In the genomic region with DNA sequence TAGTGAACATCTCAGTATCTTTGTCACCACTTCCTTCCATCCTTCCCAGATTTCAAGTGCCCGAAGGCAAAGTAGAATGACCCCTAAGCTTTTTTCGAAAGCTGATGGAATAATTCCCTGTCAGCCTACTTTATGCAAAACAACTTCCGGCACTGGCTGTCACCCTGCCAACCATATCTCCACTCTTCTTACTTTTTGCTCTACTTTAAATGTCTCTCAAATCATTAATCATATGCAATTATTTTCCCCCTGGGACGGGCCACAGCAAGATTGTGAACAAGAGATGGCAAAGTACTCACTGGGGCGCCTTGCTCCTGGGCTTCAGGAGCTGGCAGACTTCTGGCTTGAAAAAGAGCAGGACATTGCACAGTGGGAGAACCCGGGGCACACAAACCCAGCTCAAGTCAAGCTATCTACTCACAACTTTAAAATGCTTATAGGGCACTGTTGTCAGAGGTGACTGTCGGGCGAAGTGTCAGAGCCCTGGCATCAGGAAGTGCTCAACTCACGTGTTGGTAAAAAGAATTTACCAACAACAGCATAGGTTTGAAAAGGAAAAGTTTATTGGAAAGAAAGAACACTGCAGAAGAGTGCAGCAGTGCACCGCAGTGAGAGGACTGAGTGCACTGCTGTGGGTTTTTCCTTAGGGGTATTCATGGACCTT, we compare ENCODE assay signal across 27 cellular contexts.
A peak's percentile ranks its signal among the peaks of the same experiment; 100 is the strongest.
DNase-seq lines count a peak whose midpoint lies in the region; ATAC-seq and TF ChIP-seq lines count a peak whose summit lies in the region.
"Had no signal": no experiment of that assay in that cellular context is flagged by ENCODE, and none has a peak within 500 bp of the region (broad histone marks: within the 10 kb centered on the region; RNA-seq: fewer than 3 reads in every experiment).

No MANE protein-coding gene starts in this region.

- no peaks in the 10 kb centered on the region for H3K4me1 ChIP-seq in right cardiac atrium (ENCODE audit: control insufficient read depth, insufficient read depth, low read length)
- H3K4me1 ChIP-seq in suprapubic skin: no peaks in the 10 kb centered on the region
- H3K4me1 ChIP-seq: HAP-1, SJCRH30 had no signal

- DNase-seq in NCI-H526 (lab: John Stamatoyannopoulos, UW) (peak; percentile 7 to 25), NCI-H526 treated with DMSO at 0.1 percent for 48 hours (lab: John Stamatoyannopoulos, UW) (no peak), SK-N-MC (ENCODE audit: low read depth, low spot score) (peak; percentile 93), hepatic stellate cell (ENCODE audit: low spot score) (peak; percentile 6), right cardiac atrium (no peak), suprapubic skin (ENCODE audit: low spot score in 2 of 2) (no peak)
- DNase-seq: ACHN; CD4-positive, CD25-positive, alpha-beta regulatory T cell; GOT3; HFFc6; MM.1S; NCI-H1048; NCI-H1417; NCI-H1694 treated with DMSO at 0.1 percent for 48 hours; NCI-H2081; NCI-H226; NCI-H524; NCI-H82; NK-92 treated with Interleukin-12 subunit alpha and Interleukin-12 subunit beta, amount 100 ng/mL, for 24 hours; PC-3; SJCRH30 had no signal

- H3K9ac ChIP-seq in SK-N-MC (ENCODE audit: insufficient read length): no peak overlapping the region
- H3K9ac ChIP-seq: KMS-11 had no signal

- TF ChIP-seq EP300 in suprapubic skin (IDR thresholded peaks at IDR 0.05): no peak

- WGBS in right cardiac atrium: 61% methylated on average over 10 of the region's 10 CpGs
- WGBS in suprapubic skin: 54% methylated on average over 10 of the region's 10 CpGs

- TF ChIP-seq CTCF in suprapubic skin (IDR thresholded peaks at IDR 0.05): no peak

- H3K27ac ChIP-seq in SK-N-MC (peak overlapping the region; percentile 22; the same call in 1 of the 2 replicates), right cardiac atrium (ENCODE audit: low read length) (no peak overlapping the region), suprapubic skin (no peak overlapping the region)
- H3K27ac ChIP-seq: 22Rv1, KMS-11, SJCRH30 had no signal

- ATAC-seq in GM18867 (IDR thresholded peaks at IDR 0.05; ENCODE audit: unreplicated experiment) (no peak), right cardiac atrium (no peak)
- ATAC-seq: GM12878, PC-3, Right ventricle myocardium inferior had no signal

- H3K9me3 ChIP-seq in SK-N-MC (ENCODE audit: low read depth, low read length) (peaks cover 4% of the 10 kb centered on the region; the same call in 1 of the 2 replicates), right cardiac atrium (ENCODE audit: control insufficient read depth, low read length) (no peaks in the 10 kb centered on the region), suprapubic skin (no peaks in the 10 kb centered on the region)
- H3K9me3 ChIP-seq: SJCRH30 had no signal

- H3K27me3 ChIP-seq in right cardiac atrium (ENCODE audit: control insufficient read depth, insufficient read depth): no peaks in the 10 kb centered on the region
- no peaks in the 10 kb centered on the region for H3K27me3 ChIP-seq in suprapubic skin
- H3K27me3 ChIP-seq: SJCRH30 had no signal

- intact Hi-C loops in right cardiac atrium (cut with DNase I): no loop called here

- H3K4me3 ChIP-seq in SK-N-MC: peak overlapping the region; percentile 74
- H3K4me3 ChIP-seq in right cardiac atrium (ENCODE audit: low read length): no peak overlapping the region
- H3K4me3 ChIP-seq in suprapubic skin: no peak overlapping the region
- H3K4me3 ChIP-seq: GM12878, HAP-1, SJCRH30 had no signal

- peaks cover 4% of the 10 kb centered on the region; the same call in 1 of the 2 replicates for H3K36me3 ChIP-seq in SK-N-MC (ENCODE audit: insufficient read depth, low read length)
- H3K36me3 ChIP-seq in suprapubic skin: no peaks in the 10 kb centered on the region
- H3K36me3 ChIP-seq: HAP-1, SJCRH30 had no signal

- TF ChIP-seq POLR2A in suprapubic skin (IDR thresholded peaks at IDR 0.05): no peak

Comparison
In these comparisons a context has a peak if more than half of its experiments do, and no peak if none do; other contexts are left out.
1. DNase-seq: peak in NCI-H526 (2 of 2), SK-N-MC (single experiment) and hepatic stellate cell (single experiment); none in NCI-H526 treated with DMSO at 0.1 percent for 48 hours (single experiment), right cardiac atrium (0 of 3) and suprapubic skin (0 of 2).